In genomic region chr10:113041324-113041723, GRCh38 we compare ENCODE assay signal across 21 cellular contexts.
"Had no signal": no experiment of that assay in that cellular context is flagged by ENCODE, and none has a peak within 500 bp of the region (broad histone marks: within the 10 kb centered on the region; RNA-seq: fewer than 3 reads in every experiment).

No MANE protein-coding gene starts in this region.

- H3K4me3 Mint-ChIP-seq: activated CD8-positive, alpha-beta T cell treated with anti-CD3 and anti-CD28 coated beads, Interleukin-2, amount 10 ng/mL, durations not matched to agents 7 days and 5 days; activated naive CD4-positive, alpha-beta T cell treated with anti-CD3 and anti-CD28 coated beads, Interleukin-2, amount 50 U/mL, for 24 hours; activated T-cell treated with anti-CD3 and anti-CD28 coated beads, Interleukin-2, amount 50 U/mL, for 24 hours; activated T-helper 1 cell treated with anti-CD3 and anti-CD28 coated beads, Interleukin-12 subunit alpha, Interleukin-12 subunit beta, Interleukin-2, Interleukin-4 antibody, amounts not matched to agents 30 ng/mL and 10 ng/mL and 1 ng/mL, durations not matched to agents 14 hours and 24 hours and 36 hours; central memory CD8-positive, alpha-beta T cell; T-helper 1 cell treated with Interleukin-12 subunit alpha and Interleukin-12 subunit beta and Interleukin-4 antibody, amounts not matched to agents 30 μg/mL and 1 μg/mL, for 36 hours had no signal

- H3K9me3 Mint-ChIP-seq: activated naive CD4-positive, alpha-beta T cell treated with anti-CD3 and anti-CD28 coated beads, Interleukin-2, amount 50 U/mL, for 24 hours; activated T-cell treated with anti-CD3 and anti-CD28 coated beads, Interleukin-2, amount 50 U/mL, for 24 hours; activated T-helper 1 cell treated with anti-CD3 and anti-CD28 coated beads, Interleukin-12 subunit alpha, Interleukin-12 subunit beta, Interleukin-2, Interleukin-4 antibody, amounts not matched to agents 30 ng/mL and 10 ng/mL and 1 ng/mL, durations not matched to agents 14 hours and 24 hours and 36 hours; central memory CD8-positive, alpha-beta T cell; T-helper 1 cell treated with Interleukin-12 subunit alpha and Interleukin-12 subunit beta and Interleukin-4 antibody, amounts not matched to agents 30 μg/mL and 1 μg/mL, for 36 hours had no signal

- H3K4me3 ChIP-seq: body of pancreas had no signal

- H3K9me3 ChIP-seq: body of pancreas had no signal

- DNase-seq: activated CD4-positive, alpha-beta T cell treated with anti-CD3 and anti-CD28 coated beads for 48 hours; activated CD4-positive, alpha-beta T cell treated with anti-CD3 and anti-CD28 coated beads, Interleukin-2, amount 50 U/mL, for 4 hours; activated CD8-positive, alpha-beta T cell treated with anti-CD3 and anti-CD28 coated beads, Interleukin-2, amount 10 ng/mL, durations not matched to agents 7 days and 5 days; activated effector memory CD4-positive, alpha-beta T cell treated with Interleukin-2 at 50 U/mL for 16 hours; activated naive CD4-positive, alpha-beta T cell; activated T-cell treated with anti-CD3 and anti-CD28 coated beads, Interleukin-2, amount 50 U/mL, for 24 hours; aorta; body of pancreas; MM.1S; NCI-H1105; NCI-H1436 treated with DMSO at 0.1 percent for 48 hours; NCI-H187; NCI-H2081; NCI-H510A treated with DMSO at 0.1 percent for 48 hours; NCI-H69; SHP77 treated with DMSO at 0.1 percent for 48 hours had no signal

- H3K4me1 Mint-ChIP-seq: activated naive CD4-positive, alpha-beta T cell treated with anti-CD3 and anti-CD28 coated beads, Interleukin-2, amount 50 U/mL, for 24 hours had no signal

- H3K27ac Mint-ChIP-seq: activated CD8-positive, alpha-beta T cell treated with anti-CD3 and anti-CD28 coated beads, Interleukin-2, amount 10 ng/mL, durations not matched to agents 7 days and 5 days; activated naive CD4-positive, alpha-beta T cell treated with anti-CD3 and anti-CD28 coated beads, Interleukin-2, amount 50 U/mL, for 24 hours; activated T-cell treated with anti-CD3 and anti-CD28 coated beads, Interleukin-2, amount 50 U/mL, for 24 hours; activated T-helper 1 cell treated with anti-CD3 and anti-CD28 coated beads, Interleukin-12 subunit alpha, Interleukin-12 subunit beta, Interleukin-2, Interleukin-4 antibody, amounts not matched to agents 30 ng/mL and 10 ng/mL and 1 ng/mL, durations not matched to agents 14 hours and 24 hours and 36 hours; T-helper 1 cell treated with Interleukin-12 subunit alpha and Interleukin-12 subunit beta and Interleukin-4 antibody, amounts not matched to agents 30 μg/mL and 1 μg/mL, for 36 hours had no signal

- H3K4me1 ChIP-seq: body of pancreas had no signal

- ATAC-seq: activated CD4-positive, CD25-positive, alpha-beta regulatory T cell treated with anti-CD3 and anti-CD28 coated beads, Interleukin-2, amount 50 U/mL, for 24 hours; activated CD8-positive, alpha-beta T cell treated with anti-CD3 and anti-CD28 coated beads, Interleukin-2, amount 10 ng/mL, durations not matched to agents 7 days and 5 days; body of pancreas had no signal

- H3K27me3 Mint-ChIP-seq: central memory CD8-positive, alpha-beta T cell had no signal

- H3K27me3 ChIP-seq: body of pancreas had no signal

- H3K27ac ChIP-seq: body of pancreas had no signal
